ENCODE assay signal across 24 cellular contexts in genomic region chr20:58024241-58024721, GRCh38.
DNase-seq lines count a peak whose midpoint lies in the region; ATAC-seq, FAIRE-seq and TF ChIP-seq lines count a peak whose summit lies in the region.
"Had no signal": no experiment of that assay in that cellular context is flagged by ENCODE, and none has a peak within 500 bp of the region (broad histone marks: within the 10 kb centered on the region; RNA-seq: fewer than 3 reads in every experiment).

No MANE protein-coding gene starts in this region.

- no peak overlapping the region for H3K56ac ChIP-seq in H1 (replicated peaks; ENCODE audit: insufficient read length, low read depth, low read length)

- no peak overlapping the region for H4K5ac ChIP-seq in H1 (ENCODE audit: insufficient read length, low read depth, low read length)

- H3K9ac ChIP-seq in H1 (replicated peaks in 1 of 4; ENCODE audit: extremely low read depth in 1 of 4, low read depth in 3 of 4, low read length in 3 of 4) (no peak overlapping the region), neuronal stem cell (ENCODE audit: low read depth, low read length, poor library complexity) (no peak overlapping the region)
- H3K9ac ChIP-seq: KMS-11 had no signal

- H4K8ac ChIP-seq in H1 (ENCODE audit: extremely low read depth, insufficient read depth, low read length) (peak overlapping the region; percentile 9; the same call in 1 of the 2 replicates), neuronal stem cell (ENCODE audit: low read depth, low read length) (no peak overlapping the region)

- no peaks in the 10 kb centered on the region for H3K4me1 Mint-ChIP-seq in type B pancreatic cell (ENCODE audit: unreplicated experiment)

- no peak overlapping the region for H2BK20ac ChIP-seq in H1 (ENCODE audit: low read length)

- CTCF ChIA-PET in H1 (lab: Charles Lee; ENCODE audit: partially characterized antibody): interaction anchor here (0.8 to 1.5 kb wide), 5 partner anchors 9 to 401 kb away, joined by 3 to 8 read pairs (median 3); no protein-coding TSS in a partner anchor

- H2AK5ac ChIP-seq in H1 (ENCODE audit: low read depth, low read length) (no peak overlapping the region), neuronal stem cell (ENCODE audit: low read depth, low read length) (no peak overlapping the region)

- WGBS in H1 (ENCODE audit: extremely low coverage in 1 of 2, insufficient coverage in 1 of 2, insufficient read length in 1 of 2, insufficient replicate concordance in 2 of 2, low coverage in 1 of 2, low lambda C conversion rate in 2 of 2, missing lambda C conversion rate in 1 of 2), 2 experiments: 84% methylated on average over 7 of the region's 9 CpGs; no CpG with 5 or more reads in 1 of the 2 experiments
- no CpG with 5 or more reads among the region's 9 CpGs for WGBS in neuronal stem cell (ENCODE audit: extremely low coverage in 2 of 2, insufficient read length in 2 of 2, insufficient replicate concordance in 1 of 2), 2 donors
- WGBS in ovary, 3 donors: 88 to 93% (median 89%) methylated on average over 8 to 9 of the region's 9 CpGs

- H4K20me1 ChIP-seq in H1 (replicated peaks in 1 of 2; ENCODE audit: control insufficient read depth in 1 of 2, insufficient read depth in 2 of 2, low read length in 2 of 2): no peaks in the 10 kb centered on the region

- H3K4me3 Mint-ChIP-seq in type B pancreatic cell: no peak overlapping the region
- H3K4me3 Mint-ChIP-seq: IgD-negative memory B cell had no signal

- H3K4me3 ChIP-seq in H1 (ENCODE audit: extremely low read depth in 1 of 4, insufficient read depth in 2 of 4, low read depth in 3 of 4, low read length in 4 of 4) (no peak overlapping the region), neuronal stem cell (ENCODE audit: low read length in 2 of 2) (no peak overlapping the region), ovary (no peak overlapping the region)
- H3K4me3 ChIP-seq: PC-9 had no signal

- H4K91ac ChIP-seq in H1 (replicated peaks; ENCODE audit: insufficient read length, low read length): no peak overlapping the region
- no peak overlapping the region for H4K91ac ChIP-seq in neuronal stem cell (ENCODE audit: low read depth, low read length, poor library complexity)

- peak; percentile 70 for DNase-seq in cardiac septum (ENCODE audit: low spot score)
- no peak for DNase-seq in Right ventricle myocardium inferior (ENCODE audit: missing footprints)
- DNase-seq in H1 (ENCODE audit: low read depth in 1 of 2, low spot score in 2 of 2): no peak
- no peak for DNase-seq in neuronal stem cell (ENCODE audit: low spot score)
- peak; percentile 59 for DNase-seq in type B pancreatic cell (ENCODE audit: extremely low spot score, unreplicated experiment)
- DNase-seq in ovary: no peak
- no peak for DNase-seq in superior temporal gyrus (ENCODE audit: extremely low spot score)
- DNase-seq: Calu3; DMS79 treated with DMSO at 0.1 percent for 48 hours; GF-D8; MM.1S; NCI-H2029; NCI-H446 treated with DMSO at 0.1 percent for 48 hours; NCI-H526; NCI-H82; NK-92 treated with Interleukin-12 subunit alpha and Interleukin-12 subunit beta, amount 100 ng/mL, for 24 hours; PC-9; SHP77 treated with DMSO at 0.1 percent for 48 hours had no signal

- no peaks in the 10 kb centered on the region for H3K36me3 Mint-ChIP-seq in type B pancreatic cell
- H3K36me3 Mint-ChIP-seq: IgD-negative memory B cell had no signal

- H3K9me3 Mint-ChIP-seq in type B pancreatic cell: no peaks in the 10 kb centered on the region

- FAIRE-seq in H1 (lab: Jason Lieb, UNC): no peak
- FAIRE-seq: GM12891 had no signal

- intact Hi-C loops in cardiac septum (cut with DNase I) (no loop called here), Right ventricle myocardium inferior (cut with DNase I) (no loop called here), ovary (cut with DNase I) (no loop called here)

- H3K4me2 ChIP-seq in H1 (ENCODE audit: insufficient read depth in 1 of 2, low read depth in 2 of 2, low read length in 2 of 2) (no peak overlapping the region), neuronal stem cell (ENCODE audit: insufficient read depth, low read length, poor library complexity, severe bottlenecking) (no peak overlapping the region)
- H3K4me2 ChIP-seq: KMS-11 had no signal

- H3K4ac ChIP-seq in H1 (replicated peaks; ENCODE audit: insufficient read length, low read depth, low read length) (no peak overlapping the region), neuronal stem cell (ENCODE audit: low read length) (no peak overlapping the region)

- H3K23ac ChIP-seq in H1 (ENCODE audit: insufficient read length): no peak overlapping the region
- no peak overlapping the region for H3K23ac ChIP-seq in neuronal stem cell (ENCODE audit: low read depth, low read length, poor library complexity)

- no peak overlapping the region for H2BK5ac ChIP-seq in H1 (ENCODE audit: low read depth, low read length)
- H2BK5ac ChIP-seq in neuronal stem cell (ENCODE audit: low read length): no peak overlapping the region

- TF ChIP-seq POLR2A in H1 (IDR thresholded peaks at IDR 0.05; ENCODE audit: control extremely low read depth in 1 of 2, low read depth in 2 of 2, low read length in 2 of 2) (no peak), ovary (IDR thresholded peaks at IDR 0.05) (no peak)

- H2BK120ac ChIP-seq in H1 (replicated peaks; ENCODE audit: low read depth, low read length) (no peak overlapping the region), neuronal stem cell (ENCODE audit: low read depth, low read length) (no peak overlapping the region)

- POLR2A ChIA-PET in H1 (lab: Charles Lee; ENCODE audit: partially characterized antibody): no interaction called here

- H2AFZ ChIP-seq in H1 (ENCODE audit: low read length) (no peak overlapping the region), neuronal stem cell (ENCODE audit: low read length) (no peak overlapping the region)
- H2AFZ ChIP-seq: PC-9 had no signal

- H2BK15ac ChIP-seq in H1 (ENCODE audit: low read length) (no peak overlapping the region), neuronal stem cell (ENCODE audit: low read length) (no peak overlapping the region)

- H3K27ac Mint-ChIP-seq in type B pancreatic cell: no peak overlapping the region
- H3K27ac Mint-ChIP-seq: IgD-negative memory B cell had no signal

- TF ChIP-seq RAD21 in H1 (IDR thresholded peaks at IDR 0.05 in 1 of 2, conservative IDR thresholded peaks at IDR 0.05 in 1 of 2; ENCODE audit: low read depth in 2 of 2, low read length in 2 of 2): no peak

- H2BK12ac ChIP-seq in H1 (ENCODE audit: low read depth, low read length) (no peak overlapping the region), neuronal stem cell (ENCODE audit: low read length) (no peak overlapping the region)

- H3K27me3 ChIP-seq in H1 (replicated peaks in 1 of 4; ENCODE audit: control insufficient read depth in 3 of 4, extremely low read depth in 1 of 4, insufficient read depth in 3 of 4, low read length in 3 of 4): no peaks in the 10 kb centered on the region; a peak in 2 of 7 replicates
- peaks cover 0 to 2% (median 0%) of the 10 kb centered on the region in 3 experiments for H3K27me3 ChIP-seq in neuronal stem cell (ENCODE audit: control insufficient read depth in 3 of 3, insufficient read depth in 3 of 3, low read depth in 1 of 3, low read length in 3 of 3)
- H3K27me3 ChIP-seq in ovary: no peaks in the 10 kb centered on the region

- H3K36me3 ChIP-seq in H1 (ENCODE audit: control insufficient read depth in 2 of 4, insufficient read depth in 4 of 4, low read length in 3 of 4) (no peaks in the 10 kb centered on the region), neuronal stem cell (replicated peaks in 1 of 2; ENCODE audit: control insufficient read depth in 2 of 2, insufficient read depth in 2 of 2, low read length in 2 of 2) (no peaks in the 10 kb centered on the region), ovary (no peaks in the 10 kb centered on the region)

- H3K14ac ChIP-seq in H1 (ENCODE audit: insufficient read length) (no peak overlapping the region), neuronal stem cell (ENCODE audit: low read length) (no peak overlapping the region)

- H3K9me3 ChIP-seq in H1 (ENCODE audit: insufficient read depth in 2 of 2, low read depth in 1 of 2, low read length in 1 of 2) (no peaks in the 10 kb centered on the region), neuronal stem cell (replicated peaks in 1 of 2; ENCODE audit: control insufficient read depth in 2 of 2, insufficient read depth in 1 of 2, low read depth in 1 of 2, low read length in 2 of 2) (no peaks in the 10 kb centered on the region), ovary (no peaks in the 10 kb centered on the region)

- H3K27ac ChIP-seq in H1 (ENCODE audit: low read depth, low read length): no peak overlapping the region
- H3K27ac ChIP-seq in neuronal stem cell (replicated peaks; ENCODE audit: low read length): no peak overlapping the region
- no peak overlapping the region for H3K27ac ChIP-seq in ovary
- H3K27ac ChIP-seq: HL-60, KMS-11, PC-9 had no signal

- H3K79me1 ChIP-seq in H1 (ENCODE audit: low read depth, low read length) (no peaks in the 10 kb centered on the region), neuronal stem cell (ENCODE audit: low read depth, low read length) (no peaks in the 10 kb centered on the region)

- no peaks in the 10 kb centered on the region; a peak in 1 of 7 replicates for H3K4me1 ChIP-seq in H1 (replicated peaks in 1 of 4; ENCODE audit: control insufficient read depth in 3 of 4, insufficient read depth in 4 of 4, low read length in 3 of 4)
- H3K4me1 ChIP-seq in neuronal stem cell (ENCODE audit: control insufficient read depth in 2 of 2, insufficient read depth in 1 of 2, low read depth in 1 of 2, low read length in 2 of 2): no peaks in the 10 kb centered on the region
- peaks cover 13% of the 10 kb centered on the region for H3K4me1 ChIP-seq in ovary (ENCODE audit: insufficient read depth)

- no peaks in the 10 kb centered on the region for H3K79me2 ChIP-seq in H1 (ENCODE audit: control insufficient read depth in 1 of 2, insufficient read depth in 2 of 2, low read length in 2 of 2)

- ATAC-seq in Right ventricle myocardium inferior (no peak), HG03280 (IDR thresholded peaks at IDR 0.05; ENCODE audit: unreplicated experiment) (no peak)
- ATAC-seq: HCT116 had no signal

- TF ChIP-seq CTCF in H1 (IDR thresholded peaks at IDR 0.05; ENCODE audit: control extremely low read depth in 1 of 3, insufficient read depth in 1 of 3, low read depth in 1 of 3, low read length in 3 of 3) (no peak), type B pancreatic cell (conservative IDR thresholded peaks at IDR 0.05) (no peak), ovary (IDR thresholded peaks at IDR 0.05) (no peak)

- H3K23me2 ChIP-seq in H1 (ENCODE audit: low read depth, low read length): 0 out of 2 replicates have a peak, but pooled peaks cover 2% of the 10 kb centered on the region

- no peak for TF ChIP-seq EP300 in H1 (IDR thresholded peaks at IDR 0.05; ENCODE audit: borderline replicate concordance in 1 of 2, low read depth in 2 of 2, low read length in 2 of 2)
- no peak for TF ChIP-seq EP300 in ovary (IDR thresholded peaks at IDR 0.05)

- H3K27me3 Mint-ChIP-seq in type B pancreatic cell: peaks cover 31% of the 10 kb centered on the region

- no peak overlapping the region for H3K18ac ChIP-seq in H1 (ENCODE audit: extremely low read depth, low read length)
- H3K18ac ChIP-seq in neuronal stem cell (ENCODE audit: low read length): peak overlapping the region; percentile 16

TF ChIP-seq in H1, 55 proteins besides CTCF, POLR2A, EP300 and RAD21 (continues in another document):
- TF ChIP-seq BRCA1 (IDR thresholded peaks at IDR 0.05; ENCODE audit: low read depth, low read length): no peak
- no peak for TF ChIP-seq RBBP5 (IDR thresholded peaks at IDR 0.05; ENCODE audit: borderline replicate concordance, low read depth, low read length)
- no peak for TF ChIP-seq GTF2F1 (IDR thresholded peaks at IDR 0.05; ENCODE audit: borderline replicate concordance, low read depth, low read length)

Comparison
In these comparisons a context has a peak if more than half of its experiments do, and no peak if none do; other contexts are left out.
1. DNase-seq: peak in cardiac septum (single experiment) and type B pancreatic cell (single experiment); none in Right ventricle myocardium inferior (single experiment), H1 (0 of 2), neuronal stem cell (single experiment), ovary (0 of 5) and superior temporal gyrus (single experiment).